Comparison of ENCODE assay signal across 8 cellular contexts in genomic region chr1:206489980-206490534, GRCh38. TPM values are rescaled to one million over a fixed set of nuclear protein-coding genes. Genes with fewer than 3 reads are reported as not detected.
DNase-seq lines count a peak whose midpoint lies in the region; ATAC-seq and TF ChIP-seq lines count a peak whose summit lies in the region.

No MANE protein-coding gene starts in this region.

- ATAC-seq in memory B cell (ENCODE audit: low read depth) = peak; percentile 92
- ATAC-seq in GM18870 (IDR thresholded peaks at IDR 0.05; ENCODE audit: unreplicated experiment) = no peak

- H3K27me3 Mint-ChIP-seq in activated CD4-positive, alpha-beta memory T cell treated with anti-CD3 and anti-CD28 coated beads, Interleukin-2, amount 10 ng/mL, durations not matched to agents 7 days and 5 days = no peaks in the 10 kb centered on the region
- H3K27me3 Mint-ChIP-seq in memory B cell = no peaks in the 10 kb centered on the region

- intact Hi-C loops in dorsolateral prefrontal cortex (cut with DNase I) = loop anchor here (1.0 to 10.0 kb wide), 5 partner anchors 93 to 425 kb away; no protein-coding TSS in a partner anchor

- DNase-seq in D341Med (ENCODE audit: low spot score) = peak; percentile 92
- no peak for DNase-seq in HFF-Myc (ENCODE audit: extremely low read depth, low read depth)
- peak; percentile 58 for DNase-seq in NCI-H446 treated with DMSO at 0.1 percent for 48 hours (lab: John Stamatoyannopoulos, UW)
- peak; percentile 74 for DNase-seq in activated CD4-positive, alpha-beta memory T cell treated with anti-CD3 and anti-CD28 coated beads, Interleukin-2, amount 10 ng/mL, durations not matched to agents 7 days and 5 days
- peak; percentile 61 to 84 (median 68) for DNase-seq in dorsolateral prefrontal cortex
- DNase-seq in memory B cell (ENCODE audit: low spot score in 2 of 2) = peak; percentile 71 to 78
- peak; percentile 70 for DNase-seq in stimulated activated CD8-positive, alpha-beta memory T cell treated with anti-CD3 and anti-CD28 coated beads, Interleukin-4, amount 100 ng/mL, for 24 hours (ENCODE audit: low read depth)

- no peaks in the 10 kb centered on the region for H3K9me3 Mint-ChIP-seq in activated CD4-positive, alpha-beta memory T cell treated with anti-CD3 and anti-CD28 coated beads, Interleukin-2, amount 10 ng/mL, durations not matched to agents 7 days and 5 days
- H3K9me3 Mint-ChIP-seq in memory B cell = no peaks in the 10 kb centered on the region

- CTCF ChIA-PET in activated CD4-positive, alpha-beta memory T cell treated with anti-CD3 and anti-CD28 coated beads, Interleukin-2, amount 10 ng/mL, durations not matched to agents 7 days and 5 days (lab: Charles Lee) = interaction anchor here (0.6 to 4.4 kb wide), 29 partner anchors 9 to 349 kb away, joined by 3 to 43 read pairs (median 4); partner anchors contain the start of genes DYRK3 and IKBKE

- no peaks in the 10 kb centered on the region for H3K27me3 ChIP-seq in dorsolateral prefrontal cortex

- H3K4me3 Mint-ChIP-seq in activated CD4-positive, alpha-beta memory T cell treated with anti-CD3 and anti-CD28 coated beads, Interleukin-2, amount 10 ng/mL, durations not matched to agents 7 days and 5 days = no peak overlapping the region
- H3K4me3 Mint-ChIP-seq in memory B cell = no peak overlapping the region

- POLR2A ChIA-PET in activated CD4-positive, alpha-beta memory T cell treated with anti-CD3 and anti-CD28 coated beads, Interleukin-2, amount 10 ng/mL, durations not matched to agents 7 days and 5 days (lab: Charles Lee) = interaction anchor here (1.1 to 2.3 kb wide), 8 partner anchors 10 to 174 kb away, joined by 3 to 8 read pairs (median 6); partner anchors contain the start of gene IKBKE

- H3K4me3 ChIP-seq in HFF-Myc (replicated peaks; ENCODE audit: low read depth, low read length) (no peak overlapping the region), dorsolateral prefrontal cortex (no peak overlapping the region)

- TF ChIP-seq CTCF in HFF-Myc (IDR thresholded peaks at IDR 0.05; ENCODE audit: low read depth, low read length, missing control alignments) = peak; percentile 99
- peak; percentile 64 to 98 (median 92) for TF ChIP-seq CTCF in dorsolateral prefrontal cortex (IDR thresholded peaks at IDR 0.05 in 54 of 56, conservative IDR thresholded peaks at IDR 0.05 in 2 of 56; ENCODE audit: low read depth in 1 of 56, partially characterized antibody in 56 of 56)

- H3K27ac Mint-ChIP-seq in activated CD4-positive, alpha-beta memory T cell treated with anti-CD3 and anti-CD28 coated beads, Interleukin-2, amount 10 ng/mL, durations not matched to agents 7 days and 5 days = peak overlapping the region; percentile 26
- H3K27ac Mint-ChIP-seq in memory B cell = no peak overlapping the region

- H3K27ac ChIP-seq in dorsolateral prefrontal cortex = no peak overlapping the region

- H3K36me3 Mint-ChIP-seq in activated CD4-positive, alpha-beta memory T cell treated with anti-CD3 and anti-CD28 coated beads, Interleukin-2, amount 10 ng/mL, durations not matched to agents 7 days and 5 days (ENCODE audit: low read depth) = peaks cover 58% of the 10 kb centered on the region
- peaks cover 24% of the 10 kb centered on the region for H3K36me3 Mint-ChIP-seq in memory B cell

- H3K4me1 Mint-ChIP-seq in activated CD4-positive, alpha-beta memory T cell treated with anti-CD3 and anti-CD28 coated beads, Interleukin-2, amount 10 ng/mL, durations not matched to agents 7 days and 5 days = peaks cover 11% of the 10 kb centered on the region
- H3K4me1 Mint-ChIP-seq in memory B cell = peaks cover 5% of the 10 kb centered on the region

RNA-seq across cellular contexts. Expression of gene RASSF5, which starts 17.3 kb away (rescaled TPM):
- 100 to 1,000 TPM; 213 to 216 TPM for total RNA-seq in activated CD4-positive, alpha-beta memory T cell treated with anti-CD3 and anti-CD28 coated beads, Interleukin-2, amount 10 ng/mL, durations not matched to agents 7 days and 5 days
- total RNA-seq in dorsolateral prefrontal cortex = 10 to 100 TPM in 118 of 120 experiments, 1 to 10 TPM in 2; 7.5 to 31.8 (median 17.5) TPM

RNA-seq across cellular contexts. Expression of gene IKBKE, which starts 19.8 kb away (rescaled TPM):
- 10 to 100 TPM; 61.8 to 63.6 TPM for total RNA-seq in activated CD4-positive, alpha-beta memory T cell treated with anti-CD3 and anti-CD28 coated beads, Interleukin-2, amount 10 ng/mL, durations not matched to agents 7 days and 5 days
- total RNA-seq in dorsolateral prefrontal cortex = 1 to 10 TPM; 1.3 to 8.1 (median 3.2) TPM

Comparison
In these comparisons a context has a peak if more than half of its experiments do, and no peak if none do; other contexts are left out.
1. RNA of gene RASSF5, which starts 17.3 kb away (total RNA-seq): 213 to 216 TPM in activated CD4-positive, alpha-beta memory T cell treated with anti-CD3 and anti-CD28 coated beads, Interleukin-2, amount 10 ng/mL, durations not matched to agents 7 days and 5 days; 7.5 to 31.8 TPM in dorsolateral prefrontal cortex; every median in the first group is over 4 times any median in the second.
2. RNA of gene IKBKE, which starts 19.8 kb away (total RNA-seq): 61.8 to 63.6 TPM in activated CD4-positive, alpha-beta memory T cell treated with anti-CD3 and anti-CD28 coated beads, Interleukin-2, amount 10 ng/mL, durations not matched to agents 7 days and 5 days; 1.3 to 8.1 TPM in dorsolateral prefrontal cortex; every median in the first group is over 4 times any median in the second.